ENCODE assay signal across 21 cellular contexts in the genomic region with DNA sequence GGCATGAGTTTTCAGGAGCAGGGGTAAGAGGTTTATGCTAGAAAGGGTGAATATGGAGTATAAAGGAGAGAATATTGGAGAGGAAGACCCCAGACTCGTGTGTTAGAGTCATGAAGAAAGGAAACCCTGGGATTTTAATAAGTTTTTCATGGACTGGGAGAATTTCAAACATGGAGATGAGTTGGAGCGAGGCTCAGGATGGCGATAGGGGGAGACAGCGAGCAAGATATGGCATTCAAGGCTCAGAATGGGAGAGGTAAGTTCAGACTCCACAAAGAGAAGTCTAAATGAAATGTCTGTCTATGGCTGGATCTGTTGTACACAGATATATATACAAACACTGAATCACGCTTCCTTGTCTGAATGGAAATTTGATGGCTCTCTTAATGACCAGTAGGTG.
DNase-seq lines count a peak whose midpoint lies in the region; TF ChIP-seq lines count a peak whose summit lies in the region.
"Had no signal": no experiment of that assay in that cellular context is flagged by ENCODE, and none has a peak within 500 bp of the region (broad histone marks: within the 10 kb centered on the region; RNA-seq: fewer than 3 reads in every experiment).

No MANE protein-coding gene starts in this region.

- H3K4me1 ChIP-seq in breast epithelium, result no peaks in the 10 kb centered on the region
- H3K4me1 ChIP-seq: esophagus squamous epithelium had no signal

- TF ChIP-seq POLR2A in breast epithelium (IDR thresholded peaks at IDR 0.05) (no peak), NB4 (IDR thresholded peaks at IDR 0.05; ENCODE audit: extremely low read depth, insufficient read length) (no peak)

- H3K27me3 ChIP-seq in breast epithelium, result no peaks in the 10 kb centered on the region
- H3K27me3 ChIP-seq: dorsolateral prefrontal cortex, esophagus squamous epithelium had no signal

- TF ChIP-seq CTCF in MCF 10A (IDR thresholded peaks at IDR 0.05; ENCODE audit: unreplicated experiment) (no peak), breast epithelium (IDR thresholded peaks at IDR 0.05) (no peak), NB4 (IDR thresholded peaks at IDR 0.05; ENCODE audit: low read depth, low read length) (peak; percentile 25), type B pancreatic cell (conservative IDR thresholded peaks at IDR 0.05) (peak; percentile 25)

- POLR2A ChIA-PET in MCF 10A (lab: Yijun Ruan, JAX), result no interaction called here

- H3K27ac Mint-ChIP-seq in MCF 10A (ENCODE audit: low read depth, unreplicated experiment), result no peak overlapping the region
- H3K27ac Mint-ChIP-seq in type B pancreatic cell, result no peak overlapping the region
- H3K27ac Mint-ChIP-seq in activated T-helper 2 cell treated with anti-CD3 and anti-CD28 coated beads, Interferon-gamma antibody, Interleukin-2, Interleukin-4, amounts not matched to agents 10 μg/mL and 5 μg/mL and 100 μg/mL, durations not matched to agents 14 hours and 24 hours and 36 hours, result no peak overlapping the region
- H3K27ac Mint-ChIP-seq: activated naive CD4-positive, alpha-beta T cell treated with anti-CD3 and anti-CD28 coated beads, Interleukin-2, amount 10 ng/mL, durations not matched to agents 7 days and 5 days; CD8-positive, alpha-beta memory T cell; mesothelial cell of epicardium; T-helper 2 cell treated with Interferon-gamma antibody and Interleukin-4, amounts not matched to agents 5 μg/mL and 100 μg/mL, for 36 hours had no signal

- H3K4me3 ChIP-seq in breast epithelium (no peak overlapping the region), NB4 (ENCODE audit: low read depth, low read length) (no peak overlapping the region)
- H3K4me3 ChIP-seq: dorsolateral prefrontal cortex, esophagus squamous epithelium had no signal

- no peak overlapping the region for H3K27ac ChIP-seq in breast epithelium
- H3K27ac ChIP-seq: dorsolateral prefrontal cortex, esophagus squamous epithelium, KMS-11 had no signal

- no peaks in the 10 kb centered on the region for H3K36me3 Mint-ChIP-seq in MCF 10A (ENCODE audit: insufficient read depth, unreplicated experiment)
- no peaks in the 10 kb centered on the region for H3K36me3 Mint-ChIP-seq in type B pancreatic cell
- no peaks in the 10 kb centered on the region for H3K36me3 Mint-ChIP-seq in activated T-helper 2 cell treated with anti-CD3 and anti-CD28 coated beads, Interferon-gamma antibody, Interleukin-2, Interleukin-4, amounts not matched to agents 10 μg/mL and 5 μg/mL and 100 μg/mL, durations not matched to agents 14 hours and 24 hours and 36 hours (ENCODE audit: low read depth)
- H3K36me3 Mint-ChIP-seq: activated naive CD4-positive, alpha-beta T cell treated with anti-CD3 and anti-CD28 coated beads, Interleukin-2, amount 10 ng/mL, durations not matched to agents 7 days and 5 days; CD8-positive, alpha-beta memory T cell; mesothelial cell of epicardium had no signal

- H3K4me3 Mint-ChIP-seq in MCF 10A (ENCODE audit: unreplicated experiment), result no peak overlapping the region
- no peak overlapping the region for H3K4me3 Mint-ChIP-seq in type B pancreatic cell
- no peak overlapping the region for H3K4me3 Mint-ChIP-seq in activated T-helper 2 cell treated with anti-CD3 and anti-CD28 coated beads, Interferon-gamma antibody, Interleukin-2, Interleukin-4, amounts not matched to agents 10 μg/mL and 5 μg/mL and 100 μg/mL, durations not matched to agents 14 hours and 24 hours and 36 hours (ENCODE audit: low read depth)
- H3K4me3 Mint-ChIP-seq: activated naive CD4-positive, alpha-beta T cell treated with anti-CD3 and anti-CD28 coated beads, Interleukin-2, amount 10 ng/mL, durations not matched to agents 7 days and 5 days; CD8-positive, alpha-beta memory T cell; mesothelial cell of epicardium; T-helper 2 cell treated with Interferon-gamma antibody and Interleukin-4, amounts not matched to agents 5 μg/mL and 100 μg/mL, for 36 hours had no signal

- peak; percentile 20 for DNase-seq in MCF 10A (ENCODE audit: unreplicated experiment)
- no peak for DNase-seq in breast epithelium (ENCODE audit: low spot score in 2 of 2)
- DNase-seq in NB4 (ENCODE audit: low read depth), result peak; percentile 9
- DNase-seq in cerebellar cortex (ENCODE audit: low spot score), result peak; percentile 9
- DNase-seq in type B pancreatic cell (ENCODE audit: extremely low spot score, unreplicated experiment), result no peak
- no peak for DNase-seq in activated T-helper 2 cell treated with anti-CD3 and anti-CD28 coated beads, Interferon-gamma antibody, Interleukin-2, Interleukin-4, amounts not matched to agents 10 μg/mL and 5 μg/mL and 100 μg/mL, durations not matched to agents 14 hours and 24 hours and 36 hours (ENCODE audit: low spot score)
- no peak for DNase-seq in NCI-H2227 (lab: John Stamatoyannopoulos, UW; ENCODE audit: unreplicated experiment)
- no peak for DNase-seq in DMS153 (lab: John Stamatoyannopoulos, UW)
- DNase-seq: activated CD4-positive, alpha-beta T cell treated with anti-CD3 and anti-CD28 coated beads for 48 hours; activated naive CD4-positive, alpha-beta T cell treated with anti-CD3 and anti-CD28 coated beads, Interleukin-2, amount 10 ng/mL, durations not matched to agents 7 days and 5 days; CD8-positive, alpha-beta memory T cell; dorsolateral prefrontal cortex; esophagus squamous epithelium; kidney glomerular epithelial cell; NCI-H1417; retina; SHP77; stimulated activated naive CD8-positive, alpha-beta T cell treated with anti-CD3 and anti-CD28 coated beads, Interleukin-15, Interleukin-2, amounts not matched to agents 100 U/mL and 50 U/mL, for 24 hours had no signal

- H3K4me1 Mint-ChIP-seq in MCF 10A (ENCODE audit: insufficient read depth, unreplicated experiment) (no peaks in the 10 kb centered on the region), type B pancreatic cell (ENCODE audit: unreplicated experiment) (no peaks in the 10 kb centered on the region)
- no peaks in the 10 kb centered on the region for H3K4me1 Mint-ChIP-seq in activated T-helper 2 cell treated with anti-CD3 and anti-CD28 coated beads, Interferon-gamma antibody, Interleukin-2, Interleukin-4, amounts not matched to agents 10 μg/mL and 5 μg/mL and 100 μg/mL, durations not matched to agents 14 hours and 24 hours and 36 hours (ENCODE audit: low read depth)
- H3K4me1 Mint-ChIP-seq: activated naive CD4-positive, alpha-beta T cell treated with anti-CD3 and anti-CD28 coated beads, Interleukin-2, amount 10 ng/mL, durations not matched to agents 7 days and 5 days; CD8-positive, alpha-beta memory T cell; mesothelial cell of epicardium had no signal

- H3K36me3 ChIP-seq in breast epithelium, result no peaks in the 10 kb centered on the region
- H3K36me3 ChIP-seq: esophagus squamous epithelium had no signal

- peaks cover 78% of the 10 kb centered on the region for H3K27me3 Mint-ChIP-seq in MCF 10A (ENCODE audit: insufficient read depth, unreplicated experiment)
- H3K27me3 Mint-ChIP-seq in type B pancreatic cell, result no peaks in the 10 kb centered on the region
- peaks cover 8% of the 10 kb centered on the region for H3K27me3 Mint-ChIP-seq in activated T-helper 2 cell treated with anti-CD3 and anti-CD28 coated beads, Interferon-gamma antibody, Interleukin-2, Interleukin-4, amounts not matched to agents 10 μg/mL and 5 μg/mL and 100 μg/mL, durations not matched to agents 14 hours and 24 hours and 36 hours (ENCODE audit: low read depth)

- intact Hi-C loops in MCF 10A (cut with micrococcal nuclease) (no loop called here), breast epithelium (cut with DNase I; ENCODE audit: low total_unique reads) (no loop called here)
- intact Hi-C loops in activated T-helper 2 cell treated with anti-CD3 and anti-CD28 coated beads, Interferon-gamma antibody, Interleukin-2, Interleukin-4, amounts not matched to agents 10 μg/mL and 5 μg/mL and 100 μg/mL, durations not matched to agents 14 hours and 24 hours and 36 hours (cut with micrococcal nuclease), result no loop called here

- no peaks in the 10 kb centered on the region for H3K9me3 ChIP-seq in breast epithelium
- H3K9me3 ChIP-seq: esophagus squamous epithelium had no signal

- no peaks in the 10 kb centered on the region for H3K9me3 Mint-ChIP-seq in MCF 10A (ENCODE audit: unreplicated experiment)
- H3K9me3 Mint-ChIP-seq in type B pancreatic cell, result no peaks in the 10 kb centered on the region
- H3K9me3 Mint-ChIP-seq in activated T-helper 2 cell treated with anti-CD3 and anti-CD28 coated beads, Interferon-gamma antibody, Interleukin-2, Interleukin-4, amounts not matched to agents 10 μg/mL and 5 μg/mL and 100 μg/mL, durations not matched to agents 14 hours and 24 hours and 36 hours, result no peaks in the 10 kb centered on the region
- H3K9me3 Mint-ChIP-seq: activated naive CD4-positive, alpha-beta T cell treated with anti-CD3 and anti-CD28 coated beads, Interleukin-2, amount 10 ng/mL, durations not matched to agents 7 days and 5 days; CD8-positive, alpha-beta memory T cell; mesothelial cell of epicardium; T-helper 2 cell treated with Interferon-gamma antibody and Interleukin-4, amounts not matched to agents 5 μg/mL and 100 μg/mL, for 36 hours had no signal

- BruUV-seq in MCF 10A (replicated peaks; lab: Mats Ljungman, UMichigan), result no TSS peak

- CTCF ChIA-PET in MCF 10A (lab: Yijun Ruan, JAX), result interaction anchor here (0.7 kb wide), 1 partner anchor 17 kb away, joined by 3 read pairs; no protein-coding TSS in a partner anchor

Comparison
In these comparisons a context has a peak if more than half of its experiments do, and no peak if none do; other contexts are left out.
1. DNase-seq: peak in MCF 10A (single experiment), NB4 (single experiment) and cerebellar cortex (single experiment); none in breast epithelium (0 of 2), type B pancreatic cell (single experiment), activated T-helper 2 cell treated with anti-CD3 and anti-CD28 coated beads, Interferon-gamma antibody, Interleukin-2, Interleukin-4, amounts not matched to agents 10 μg/mL and 5 μg/mL and 100 μg/mL, durations not matched to agents 14 hours and 24 hours and 36 hours (single experiment), NCI-H2227 (single experiment) and DMS153 (single experiment).
2. CTCF ChIP-seq: peak in NB4 (single experiment) and type B pancreatic cell (single experiment); none in MCF 10A (single experiment) and breast epithelium (0 of 3).